ENCODE assay signal across 9 cellular contexts in genomic region chr5:141913560-141913959, GRCh38. TPM values are rescaled to one million over a fixed set of nuclear protein-coding genes. Genes with fewer than 3 reads are reported as not detected.
A peak's percentile ranks its signal among the peaks of the same experiment; 100 is the strongest.
DNase-seq lines count a peak whose midpoint lies in the region; ATAC-seq and TF ChIP-seq lines count a peak whose summit lies in the region.
"Had no signal": no experiment of that assay in that cellular context is flagged by ENCODE, and none has a peak within 500 bp of the region (broad histone marks: within the 10 kb centered on the region; RNA-seq: fewer than 3 reads in every experiment).

No MANE protein-coding gene starts in this region.

- H3K27me3 ChIP-seq in CD8-positive, alpha-beta T cell (ENCODE audit: insufficient read depth, low read length), result peaks cover 4% of the 10 kb centered on the region
- H3K27me3 ChIP-seq in fibroblast of lung (ENCODE audit: control insufficient read depth, insufficient read depth, low read length), result peaks cover 5% of the 10 kb centered on the region

- no peak overlapping the region for H3K27ac ChIP-seq in CD8-positive, alpha-beta T cell (ENCODE audit: low read depth, low read length)
- H3K27ac ChIP-seq in fibroblast of lung (ENCODE audit: insufficient read depth, low read length), result no peak overlapping the region

- no peaks in the 10 kb centered on the region for H4K20me1 ChIP-seq in fibroblast of lung (ENCODE audit: control insufficient read depth, extremely low read depth, insufficient read depth, low read length)

- peak overlapping the region; percentile 63 for H3K4me3 Mint-ChIP-seq in CD8-positive, alpha-beta T cell

- H3K4me1 Mint-ChIP-seq in CD8-positive, alpha-beta T cell (ENCODE audit: low read depth), result peaks cover 12% of the 10 kb centered on the region

- no peak overlapping the region for H3K4me3 ChIP-seq in CD8-positive, alpha-beta T cell (ENCODE audit: low read depth, low read length)
- H3K4me3 ChIP-seq in NB4 (ENCODE audit: low read depth, low read length) (peak overlapping the region; percentile 34), fibroblast of lung (replicated peaks in 1 of 4; ENCODE audit: control extremely low read depth in 1 of 4, insufficient read depth in 1 of 4, low read depth in 3 of 4, low read length in 4 of 4) (peak overlapping the region in 2 of 4 experiments; percentile 40 to 52)

- H3K9me3 Mint-ChIP-seq in CD8-positive, alpha-beta T cell, result no peaks in the 10 kb centered on the region

- CTCF ChIA-PET in CD8-positive, alpha-beta T cell (lab: Charles Lee), result interaction anchor here (0.9 to 3.4 kb wide), 7 partner anchors 9 to 213 kb away, joined by 3 to 19 read pairs (median 3); partner anchors contain the start of gene PCDH1

- peaks cover 9% of the 10 kb centered on the region for H3K4me1 ChIP-seq in CD8-positive, alpha-beta T cell (ENCODE audit: insufficient read depth, low read length)
- H3K4me1 ChIP-seq in fibroblast of lung (ENCODE audit: control insufficient read depth, extremely low read depth, insufficient read depth, low read length), result peaks cover 3% of the 10 kb centered on the region

- intact Hi-C loops in CD8-positive, alpha-beta T cell (cut with DNase I, micrococcal nuclease), result no loop called here

- H3K27me3 Mint-ChIP-seq in CD8-positive, alpha-beta T cell (ENCODE audit: low read depth), result peaks cover 34% of the 10 kb centered on the region

- H3K9ac ChIP-seq in fibroblast of lung (ENCODE audit: insufficient read depth, low read length), result no peak overlapping the region

- H3K4me2 ChIP-seq in fibroblast of lung (ENCODE audit: extremely low read depth, insufficient read depth, low read length), result peak overlapping the region; percentile 75

- H3K36me3 ChIP-seq in CD8-positive, alpha-beta T cell (ENCODE audit: insufficient read depth, low read length), result no peaks in the 10 kb centered on the region
- H3K36me3 ChIP-seq in fibroblast of lung (ENCODE audit: control insufficient read depth, insufficient read depth, low read length), result no peaks in the 10 kb centered on the region

- POLR2A ChIA-PET in CD8-positive, alpha-beta T cell (lab: Charles Lee), result interaction anchor here (1.0 to 2.7 kb wide), 3 partner anchors 10 to 55 kb away, joined by 3 to 12 read pairs (median 3); partner anchors contain the start of genes DELE1 and RNF14

- TF ChIP-seq POLR2A in NB4 (IDR thresholded peaks at IDR 0.05; ENCODE audit: extremely low read depth, insufficient read length), result no peak

- peak in 1 of 7 experiments; percentile 35 for DNase-seq in CD8-positive, alpha-beta T cell
- no peak for DNase-seq in NB4 (ENCODE audit: low read depth)
- no peak for DNase-seq in fibroblast of lung (ENCODE audit: low read depth in 2 of 2)
- DNase-seq in pons (ENCODE audit: low spot score), result peak; percentile 22
- no peak for DNase-seq in KG1 (lab: John Stamatoyannopoulos, UW)
- DNase-seq in COLO668 (lab: John Stamatoyannopoulos, UW; ENCODE audit: unreplicated experiment), result no peak
- DNase-seq in SKM-1 treated with dmso at 0.1 percent for 144 hours (lab: John Stamatoyannopoulos, UW; ENCODE audit: unreplicated experiment), result no peak
- DNase-seq in stimulated activated CD4-positive, alpha-beta T cell treated with anti-CD3 and anti-CD28 coated beads, Interleukin-12 subunit alpha, Interleukin-12 subunit beta, amount 100 ng/mL, for 4 hours, result no peak
- DNase-seq: NCI-H526 treated with DMSO at 0.1 percent for 48 hours had no signal

- H3K79me2 ChIP-seq in fibroblast of lung (ENCODE audit: control insufficient read depth, insufficient read depth, low read length), result no peaks in the 10 kb centered on the region

- no peaks in the 10 kb centered on the region for H3K36me3 Mint-ChIP-seq in CD8-positive, alpha-beta T cell

- H3K9me3 ChIP-seq in CD8-positive, alpha-beta T cell (ENCODE audit: low read length), result no peaks in the 10 kb centered on the region
- H3K9me3 ChIP-seq in fibroblast of lung (ENCODE audit: control insufficient read depth, insufficient read depth, low read depth, low read length), result no peaks in the 10 kb centered on the region

- TF ChIP-seq CTCF in CD8-positive, alpha-beta T cell (IDR thresholded peaks at IDR 0.05), result no peak
- TF ChIP-seq CTCF in NB4 (IDR thresholded peaks at IDR 0.05; ENCODE audit: low read depth, low read length), result no peak
- TF ChIP-seq CTCF in fibroblast of lung (conservative IDR thresholded peaks at IDR 0.05 in 1 of 2, IDR thresholded peaks at IDR 0.05 in 1 of 2; ENCODE audit: low read depth in 1 of 2, low read length in 2 of 2), result no peak

- no peak for ATAC-seq in CD8-positive, alpha-beta T cell

- H2AFZ ChIP-seq in fibroblast of lung (ENCODE audit: low read length), result peak overlapping the region; percentile 8

- H3K27ac Mint-ChIP-seq in CD8-positive, alpha-beta T cell, result no peak overlapping the region

RNA-seq across cellular contexts. Expression of gene DELE1, which starts 10.1 kb away (rescaled TPM):
- total RNA-seq in CD8-positive, alpha-beta T cell, result 10 to 100 TPM; 61.7 to 65.0 TPM
- 30.6 and 38.6 TPM in 2 replicates for total RNA-seq in fibroblast of lung
- polyA plus RNA-seq in fibroblast of lung, result 34.0 and 40.5 TPM in 2 replicates
- 37.7 and 37.9 TPM in 2 replicates for polyA plus RNA-seq in fibroblast of lung (2012)
- 72.8 and 108 TPM in 2 replicates for polyA minus RNA-seq in fibroblast of lung (ENCODE audit: low replicate concordance)

RNA-seq across cellular contexts. Expression of gene PCDH1, which starts 35.4 kb away (rescaled TPM):
- total RNA-seq in CD8-positive, alpha-beta T cell, result under 1 TPM in 1 of 2 experiments, not detected in 1; 0.24 TPM
- total RNA-seq in fibroblast of lung, result 0.66 and 2.3 TPM in 2 replicates
- polyA plus RNA-seq in fibroblast of lung, result 0.09 and 1.6 TPM in 2 replicates
- polyA plus RNA-seq in fibroblast of lung (2012), result 0.08 and 1.5 TPM in 2 replicates
- 11.4 TPM in 1 of 2 replicates, not detected in the other for polyA minus RNA-seq in fibroblast of lung (ENCODE audit: low replicate concordance)

RNA-seq across cellular contexts. Expression of gene PCDH12, which starts 44.4 kb away (rescaled TPM):
- not detected for total RNA-seq in CD8-positive, alpha-beta T cell
- under 0.01 TPM in 1 of 2 replicates, not detected in the other for total RNA-seq in fibroblast of lung
- polyA plus RNA-seq in fibroblast of lung, result 0.01 and 0.02 TPM in 2 replicates
- polyA plus RNA-seq in fibroblast of lung (2012), result 0.03 and 0.05 TPM in 2 replicates
- 0.24 TPM in 1 of 2 replicates, not detected in the other for polyA minus RNA-seq in fibroblast of lung (ENCODE audit: low replicate concordance)

RNA-seq across cellular contexts. Expression of gene RNF14, which starts 55.3 kb away (rescaled TPM):
- 10 to 100 TPM; 11.3 to 12.8 TPM for total RNA-seq in CD8-positive, alpha-beta T cell
- 49.1 and 62.9 TPM in 2 replicates for total RNA-seq in fibroblast of lung
- polyA plus RNA-seq in fibroblast of lung, result 53.1 and 65.3 TPM in 2 replicates
- polyA plus RNA-seq in fibroblast of lung (2012), result 51.9 and 63.9 TPM in 2 replicates
- polyA minus RNA-seq in fibroblast of lung (ENCODE audit: low replicate concordance), result 62.5 and 74.9 TPM in 2 replicates
